8 cellular contexts compared by ENCODE assay signal in genomic region chr3:172040976-172041963, GRCh38. TPM values are rescaled to one million over a fixed set of nuclear protein-coding genes. Genes with fewer than 3 reads are reported as not detected.
DNase-seq lines count a peak whose midpoint lies in the region; ATAC-seq lines count a peak whose summit lies in the region.

No MANE protein-coding gene starts in this region.

- peaks cover 40% of the 10 kb centered on the region for H3K36me3 Mint-ChIP-seq in dendritic cell treated with granulocyte-macrophage colony-stimulating factor and Interleukin-4, amounts not matched to agents 40 ng/mL and 50 ng/mL, for 4 days (ENCODE audit: low read depth)

- H3K4me3 Mint-ChIP-seq in dendritic cell treated with granulocyte-macrophage colony-stimulating factor and Interleukin-4, amounts not matched to agents 40 ng/mL and 50 ng/mL, for 4 days: peak overlapping the region; percentile 85

- H3K4me3 ChIP-seq in GM08714 (ENCODE audit: low read length): peak overlapping the region; percentile 92
- peak overlapping the region; percentile 90 for H3K4me3 ChIP-seq in NT2/D1 (ENCODE audit: insufficient read length, low read depth)
- H3K4me3 ChIP-seq in mesendoderm (ENCODE audit: low read length): peak overlapping the region; percentile 86

- no CpG with 5 or more reads among the region's 16 CpGs for WGBS in mesendoderm (ENCODE audit: extremely low coverage, insufficient coverage, low lambda C conversion rate)

- DNase-seq in NT2/D1 (ENCODE audit: low read depth, low spot score): no peak
- DNase-seq in mesendoderm: peak; percentile 53
- DNase-seq in stimulated activated CD4-positive, alpha-beta T cell treated with anti-CD3 and anti-CD28 coated beads, Interleukin-4, amount 100 ng/mL, for 4 hours: no peak
- DNase-seq in caudate nucleus (lab: John Stamatoyannopoulos, UW): no peak

- H3K56ac ChIP-seq in mesendoderm (ENCODE audit: low read length): peak overlapping the region; percentile 94

- H2BK120ac ChIP-seq in mesendoderm (ENCODE audit: low read depth, low read length): peak overlapping the region; percentile 95

- no peak overlapping the region for H4K5ac ChIP-seq in mesendoderm (ENCODE audit: low read length)

- H4K8ac ChIP-seq in mesendoderm (ENCODE audit: low read depth, low read length): peak overlapping the region; percentile 56

- H2AK5ac ChIP-seq in mesendoderm (ENCODE audit: low read length): no peak overlapping the region

- H3K27ac ChIP-seq in mesendoderm (ENCODE audit: low read depth, low read length): peak overlapping the region; percentile 99
- no peak overlapping the region for H3K27ac ChIP-seq in caudate nucleus (ENCODE audit: low read depth, low read length)

- H3K27me3 ChIP-seq in NT2/D1 (ENCODE audit: insufficient read depth, insufficient read length) (no peaks in the 10 kb centered on the region), mesendoderm (ENCODE audit: insufficient read depth, low read length, poor library complexity) (no peaks in the 10 kb centered on the region)

- no peaks in the 10 kb centered on the region for H3K9me3 Mint-ChIP-seq in dendritic cell treated with granulocyte-macrophage colony-stimulating factor and Interleukin-4, amounts not matched to agents 40 ng/mL and 50 ng/mL, for 4 days

- H3K36me3 ChIP-seq in NT2/D1 (ENCODE audit: insufficient read depth, insufficient read length, low read length) (peaks cover 27% of the 10 kb centered on the region), mesendoderm (ENCODE audit: control insufficient read depth, insufficient read depth, low read length) (no peaks in the 10 kb centered on the region)

- H3K79me2 ChIP-seq in mesendoderm (ENCODE audit: control insufficient read depth, insufficient read depth, low read length): peaks cover 54% of the 10 kb centered on the region

- peaks cover 4% of the 10 kb centered on the region for H3K79me1 ChIP-seq in mesendoderm (ENCODE audit: low read length)

- H3K27ac Mint-ChIP-seq in dendritic cell treated with granulocyte-macrophage colony-stimulating factor and Interleukin-4, amounts not matched to agents 40 ng/mL and 50 ng/mL, for 4 days: peak overlapping the region; percentile 93

- peaks cover 58% of the 10 kb centered on the region for H3K4me1 Mint-ChIP-seq in dendritic cell treated with granulocyte-macrophage colony-stimulating factor and Interleukin-4, amounts not matched to agents 40 ng/mL and 50 ng/mL, for 4 days (ENCODE audit: low read depth)

- H3K23ac ChIP-seq in mesendoderm (ENCODE audit: low read length): peak overlapping the region; percentile 49

- H3K4me2 ChIP-seq in mesendoderm (ENCODE audit: low read length): peak overlapping the region; percentile 81

- no peak for ATAC-seq in HG02571 (IDR thresholded peaks at IDR 0.05; ENCODE audit: unreplicated experiment)
- no peak for ATAC-seq in GM21717 (IDR thresholded peaks at IDR 0.05; ENCODE audit: unreplicated experiment)

- H3K9ac ChIP-seq in NT2/D1 (ENCODE audit: insufficient read length, low read depth) (peak overlapping the region; percentile 97), mesendoderm (ENCODE audit: low read length) (peak overlapping the region; percentile 93)

- no peaks in the 10 kb centered on the region for H3K27me3 Mint-ChIP-seq in dendritic cell treated with granulocyte-macrophage colony-stimulating factor and Interleukin-4, amounts not matched to agents 40 ng/mL and 50 ng/mL, for 4 days

- no peak overlapping the region for H2BK15ac ChIP-seq in mesendoderm (replicated peaks; ENCODE audit: low read depth)

- intact Hi-C loops in dendritic cell treated with granulocyte-macrophage colony-stimulating factor and Interleukin-4, amounts not matched to agents 40 ng/mL and 50 ng/mL, for 4 days (cut with micrococcal nuclease): loop anchor here (5.0 kb wide), 1 partner anchor 66 kb away; no protein-coding TSS in a partner anchor

- peak overlapping the region; percentile 100 for H3K18ac ChIP-seq in mesendoderm (ENCODE audit: low read length)

- H2BK5ac ChIP-seq in mesendoderm (ENCODE audit: low read length): no peak overlapping the region

- H3K4ac ChIP-seq in mesendoderm (ENCODE audit: low read depth, low read length): peak overlapping the region; percentile 99

- H3K9me3 ChIP-seq in NT2/D1 (ENCODE audit: insufficient read depth, low read length): no peaks in the 10 kb centered on the region

- H3K4me1 ChIP-seq in NT2/D1 (ENCODE audit: insufficient read depth, insufficient read length) (no peaks in the 10 kb centered on the region), mesendoderm (ENCODE audit: control insufficient read depth, low read depth, low read length) (peaks cover 3% of the 10 kb centered on the region)

RNA-seq across cellular contexts. Expression of gene FNDC3B, which starts 1.9 kb away (rescaled TPM):
- 38.9 TPM for polyA plus RNA-seq in mesendoderm (2013, experiment 1 of 2)
- 38.3 TPM for polyA plus RNA-seq in mesendoderm (2013, experiment 2 of 2)
